ENCODE assay signal across 8 cellular contexts in the genomic region with DNA sequence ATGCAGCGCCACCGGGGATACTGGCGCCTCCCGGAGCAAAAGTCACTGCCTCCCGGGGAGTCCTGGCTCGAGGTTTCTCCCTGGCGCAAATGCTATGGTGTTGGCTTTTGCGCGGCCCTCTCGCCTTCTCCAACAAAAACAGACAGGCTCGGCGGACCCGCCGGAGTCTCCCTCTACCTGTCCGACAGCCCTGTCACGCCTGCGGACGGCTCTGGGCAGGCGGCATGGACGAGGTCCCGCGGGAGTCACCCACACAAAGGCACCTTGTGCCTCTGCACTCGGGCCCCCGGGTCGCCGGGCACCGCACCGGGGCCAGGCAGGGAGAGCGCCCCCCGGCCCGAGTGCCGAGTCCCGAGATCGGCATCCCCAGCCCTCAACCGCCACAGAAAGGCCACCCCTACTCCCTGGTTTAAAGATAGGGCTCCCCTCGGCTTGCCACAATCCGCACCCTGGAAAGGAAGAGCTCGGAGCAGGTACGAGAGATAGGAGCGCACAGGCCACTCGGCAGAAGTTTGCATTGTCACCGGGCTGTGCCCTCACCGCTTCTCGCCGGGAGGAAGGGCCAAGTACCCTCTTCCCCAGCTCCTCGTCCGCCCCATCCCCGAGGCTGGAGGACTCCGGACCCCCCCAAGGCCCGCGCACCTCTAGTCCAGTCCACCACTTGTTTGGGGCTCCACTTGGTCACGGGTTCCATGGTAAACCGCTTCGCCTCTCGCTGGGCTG. TPM values are rescaled to one million over a fixed set of nuclear protein-coding genes. Genes with fewer than 3 reads are reported as not detected.
DNase-seq lines count a peak whose midpoint lies in the region; ATAC-seq, FAIRE-seq and TF ChIP-seq lines count a peak whose summit lies in the region.

No MANE protein-coding gene starts in this region.

- peak in 1 of 2 donors; percentile 10 for TF ChIP-seq POLR2A in adrenal gland (IDR thresholded peaks at IDR 0.05)

- DNase-seq in EL (peak; percentile 48), KBM-7 (peak; percentile 58), adrenal gland (peak in 6 of 7 donors; percentile 24 to 59 (median 40)), small intestine (peak; percentile 49), cerebellar nuclear complex (lab: John Stamatoyannopoulos, UW) (no peak), SK-N-DZ (ENCODE audit: low spot score) (no peak)

- H3K27me3 ChIP-seq in adrenal gland (no peaks in the 10 kb centered on the region), iPS-18a (ENCODE audit: control insufficient read depth, insufficient read depth, low read length) (peaks cover 26% of the 10 kb centered on the region), small intestine (ENCODE audit: control insufficient read depth in 2 of 2, insufficient read depth in 2 of 2, low read length in 2 of 2) (no peaks in the 10 kb centered on the region)

- peak overlapping the region in 4 of 5 donors; percentile 66 to 87 (median 82) for H3K27ac ChIP-seq in adrenal gland
- H3K27ac ChIP-seq in iPS-18a (ENCODE audit: low read length), result no peak overlapping the region
- H3K27ac ChIP-seq in small intestine (ENCODE audit: low read depth in 1 of 2, low read length in 1 of 2), result peak overlapping the region; percentile 97 to 98

- in situ Hi-C loops in KBM-7 (cut with MboI; ENCODE audit: low pct_unique_long_range_greater_than_20kb, low sequenced_read_pairs), result no loop called here

- WGBS in adrenal gland, 4 donors, result 0 to 1% (median 0%) methylated on average over 19 to 55 of the region's 55 CpGs
- 0 to 2% (median 1%) methylated on average over 54 to 55 of the region's 55 CpGs for WGBS in small intestine, 3 donors

- H3K36me3 ChIP-seq in adrenal gland (replicated peaks in 1 of 2) (no peaks in the 10 kb centered on the region), iPS-18a (ENCODE audit: control insufficient read depth, low read depth, low read length) (no peaks in the 10 kb centered on the region), small intestine (ENCODE audit: control insufficient read depth in 2 of 2, insufficient read depth in 2 of 2, low read length in 2 of 2) (peaks cover 0 to under 1% of the 10 kb centered on the region in 2 donors)

- intact Hi-C loops in adrenal gland (cut with DNase I), result no loop called here

- H3K4me1 ChIP-seq in adrenal gland (replicated peaks in 1 of 2) (peaks cover 5 to 12% of the 10 kb centered on the region in 2 donors), iPS-18a (ENCODE audit: control insufficient read depth, low read depth, low read length) (peaks cover 22% of the 10 kb centered on the region), small intestine (ENCODE audit: control insufficient read depth in 2 of 2, insufficient read depth in 1 of 2, low read depth in 1 of 2, low read length in 1 of 2) (peaks cover 7 to 16% of the 10 kb centered on the region in 2 donors)

- ATAC-seq in GM21528 (IDR thresholded peaks at IDR 0.05; ENCODE audit: low FRiP score, unreplicated experiment), result peak; percentile 39

- no peak for FAIRE-seq in small intestine (lab: Jason Lieb, UNC)

- no peaks in the 10 kb centered on the region for H3K9me3 ChIP-seq in adrenal gland (replicated peaks in 1 of 3)
- no peaks in the 10 kb centered on the region for H3K9me3 ChIP-seq in iPS-18a (ENCODE audit: control insufficient read depth, low read depth, low read length)
- no peaks in the 10 kb centered on the region for H3K9me3 ChIP-seq in small intestine (ENCODE audit: control insufficient read depth, low read depth)

- H3K4me3 ChIP-seq in adrenal gland (peak overlapping the region in 3 of 4 donors; percentile 51 to 70 (median 55)), iPS-18a (ENCODE audit: low read length) (peak overlapping the region; percentile 93), small intestine (ENCODE audit: low read depth in 1 of 2, low read length in 2 of 2) (peak overlapping the region; percentile 52 to 97)

- H3K9ac ChIP-seq in iPS-18a (ENCODE audit: low read length), result peak overlapping the region; percentile 72

- no peak for TF ChIP-seq CTCF in adrenal gland (IDR thresholded peaks at IDR 0.05)

RNA-seq across cellular contexts. Expression of a gene that starts 0.9 kb away (rescaled TPM):
- 1 to 10 TPM; 1.3 to 7.0 (median 2.1) TPM for total RNA-seq in adrenal gland
- polyA plus RNA-seq in adrenal gland, result 1 to 10 TPM; 1.1 to 5.3 (median 2.8) TPM
- polyA plus RNA-seq in small intestine, result 10 to 100 TPM; 10.6 to 11.6 (median 11.6) TPM
- polyA plus RNA-seq in SK-N-DZ (2014; cell fraction: cytosol; rRNA removed), result 0.56 TPM in 1 of 2 replicates, not detected in the other
- polyA plus RNA-seq in SK-N-DZ (2014; cell fraction: nucleus; rRNA removed), result 0.10 and 0.58 TPM in 2 replicates

Comparison
In these comparisons a context has a peak if more than half of its experiments do, and no peak if none do; other contexts are left out.
1. DNase-seq: peak in EL (single experiment), KBM-7 (single experiment), adrenal gland (6 of 7) and small intestine (single experiment); none in cerebellar nuclear complex (0 of 2) and SK-N-DZ (single experiment).
2. Peak in every context shown above with its lines, with median percentiles within 50 percentile points of each other: H3K4me3 ChIP-seq.